Comparison of ENCODE assay signal across 28 cellular contexts in the genomic region with DNA sequence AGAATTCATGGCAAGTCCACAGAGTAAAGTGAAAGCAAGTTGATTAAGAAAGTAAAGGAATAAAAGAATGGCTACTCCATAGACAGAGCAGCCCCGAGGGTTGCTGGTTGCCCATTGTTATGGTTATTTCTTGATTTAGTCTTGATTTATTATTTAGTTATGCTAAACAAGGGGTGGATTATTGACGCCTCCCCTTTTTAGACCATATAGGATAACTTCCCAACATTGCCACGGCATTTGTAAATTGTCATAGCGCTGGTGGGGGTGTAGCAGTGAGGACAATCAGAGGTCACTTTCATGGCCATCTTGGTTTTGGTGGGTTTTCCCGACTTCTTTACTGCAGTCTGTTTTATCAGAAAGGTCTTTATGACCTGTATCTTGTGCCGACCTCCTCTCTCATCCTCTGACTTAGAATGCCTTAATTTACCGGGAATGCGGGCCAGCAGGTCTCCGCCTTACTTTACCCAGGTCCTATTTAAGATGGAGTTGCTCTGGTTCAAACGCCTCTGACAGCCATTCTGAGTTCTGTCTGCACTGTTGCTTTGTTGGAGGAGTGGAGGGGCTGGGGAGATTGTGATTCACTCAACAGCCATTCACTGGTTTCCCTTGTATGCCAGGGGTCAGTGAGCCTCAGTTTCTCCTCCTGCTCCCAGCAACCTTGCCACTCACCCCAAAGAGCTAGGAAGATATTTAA. TPM values are rescaled to one million over a fixed set of nuclear protein-coding genes. Genes with fewer than 3 reads are reported as not detected.
DNase-seq lines count a peak whose midpoint lies in the region; ATAC-seq, FAIRE-seq and TF ChIP-seq lines count a peak whose summit lies in the region.
"Had no signal": no experiment of that assay in that cellular context is flagged by ENCODE, and none has a peak within 500 bp of the region (broad histone marks: within the 10 kb centered on the region; RNA-seq: fewer than 3 reads in every experiment).

No MANE protein-coding gene starts in this region.

- H2BK20ac ChIP-seq in H1 (ENCODE audit: low read length) = no peak overlapping the region

- H3K4me1 ChIP-seq in DOHH2 (ENCODE audit: control insufficient read depth, low read length) (peaks cover 26% of the 10 kb centered on the region), HUES64 (ENCODE audit: insufficient read depth, low read length) (peaks cover 14% of the 10 kb centered on the region), H1 (replicated peaks in 1 of 4; ENCODE audit: control insufficient read depth in 3 of 4, insufficient read depth in 4 of 4, low read length in 3 of 4) (peaks cover 3 to 13% (median 11%) of the 10 kb centered on the region in 4 experiments), parathyroid adenoma (peaks cover 18% of the 10 kb centered on the region)

- no peak overlapping the region for H4K8ac ChIP-seq in H1 (ENCODE audit: extremely low read depth, insufficient read depth, low read length)

- H2BK120ac ChIP-seq in H1 (replicated peaks; ENCODE audit: low read depth, low read length) = peak overlapping the region; percentile 94

- DNase-seq in H1 (ENCODE audit: low read depth in 1 of 2, low spot score in 2 of 2) = no peak
- no peak for DNase-seq in GM19239 (ENCODE audit: insufficient read length, low spot score)
- DNase-seq in germinal center (ENCODE audit: low spot score) = no peak
- DNase-seq: activated CD4-positive, CD25-positive, alpha-beta regulatory T cell treated with anti-CD3 and anti-CD28 coated beads, Interleukin-2, amount 50 U/mL, for 72 hours; activated CD8-positive, alpha-beta T cell treated with anti-CD3 and anti-CD28 coated beads for 36 hours; activated naive CD8-positive, alpha-beta T cell treated with anti-CD3 and anti-CD28 coated beads for 36 hours; aorta; COR-L47; cortex of kidney; DND-41; effector memory CD8-positive, alpha-beta T cell; immature natural killer cell; mesenchymal stem cell; NCI-H2081 treated with DMSO at 0.1 percent for 48 hours; NCI-H774; spleen had no signal

- H3F3A ChIP-seq in DOHH2 (ENCODE audit: control insufficient read depth, insufficient read depth) = 0 out of 2 replicates have a peak, but pooled peaks cover 3% of the 10 kb centered on the region

- peak overlapping the region; percentile 99 for H4K91ac ChIP-seq in H1 (replicated peaks; ENCODE audit: insufficient read length, low read length)

- CTCF ChIA-PET in H1 (lab: Charles Lee; ENCODE audit: partially characterized antibody) = interaction anchor here (1.2 to 5.0 kb wide), 15 partner anchors 11 to 156 kb away, joined by 3 to 73 read pairs (median 8); partner anchors contain the start of genes FXYD7 and LGI4

- H3K27me3 ChIP-seq in DOHH2 (ENCODE audit: control insufficient read depth, low read length) = peaks cover under 1% of the 10 kb centered on the region; the same call in 1 of the 2 replicates
- no peaks in the 10 kb centered on the region for H3K27me3 ChIP-seq in HUES64 (ENCODE audit: insufficient read depth, low read length)
- H3K27me3 ChIP-seq in H1 (replicated peaks in 1 of 4; ENCODE audit: control insufficient read depth in 3 of 4, extremely low read depth in 1 of 4, insufficient read depth in 3 of 4, low read length in 3 of 4) = no peaks in the 10 kb centered on the region
- no peaks in the 10 kb centered on the region for H3K27me3 ChIP-seq in parathyroid adenoma (ENCODE audit: control insufficient read depth, insufficient read depth, low read length)
- H3K27me3 ChIP-seq: spleen had no signal

- peak overlapping the region; percentile 96 for H3K4ac ChIP-seq in H1 (replicated peaks; ENCODE audit: insufficient read length, low read depth, low read length)

- peak overlapping the region; percentile 89 for H3K18ac ChIP-seq in H1 (ENCODE audit: extremely low read depth, low read length)

- ATAC-seq in GM19023 (IDR thresholded peaks at IDR 0.05; ENCODE audit: unreplicated experiment) = no peak
- no peak for ATAC-seq in SK-N-SH treated with all-trans-retinoic acid at 6 μM for 48 hours
- ATAC-seq: activated CD8-positive, alpha-beta T cell treated with anti-CD3 and anti-CD28 coated beads for 36 hours; effector memory CD8-positive, alpha-beta T cell had no signal

- H3K4me3 ChIP-seq in DOHH2 (ENCODE audit: low read length) (no peak overlapping the region), HUES64 (ENCODE audit: low read length) (no peak overlapping the region), H1 (ENCODE audit: extremely low read depth in 1 of 4, insufficient read depth in 2 of 4, low read depth in 3 of 4, low read length in 4 of 4) (peak overlapping the region in 1 of 4 experiments; percentile 37; a peak in 3 of 8 replicates), parathyroid adenoma (ENCODE audit: low read depth, low read length) (peak overlapping the region; percentile 36)
- H3K4me3 ChIP-seq: BLaER1 treated with 17β-estradiol and CSF1 and Interleukin-3, amounts not matched to agents 10 nM and 100 nM; spleen had no signal

- H2BK15ac ChIP-seq in H1 (ENCODE audit: low read length) = no peak overlapping the region; the same call in 1 of the 2 replicates

- H3K56ac ChIP-seq in H1 (replicated peaks; ENCODE audit: insufficient read length, low read depth, low read length) = peak overlapping the region; percentile 17

- no peak overlapping the region for H3K14ac ChIP-seq in H1 (ENCODE audit: insufficient read length)

- H3K27ac ChIP-seq in DOHH2 (ENCODE audit: low read depth, low read length) (no peak overlapping the region), HUES64 (ENCODE audit: low read depth, low read length) (peak overlapping the region; percentile 93), H1 (ENCODE audit: low read depth, low read length) (peak overlapping the region; percentile 92), parathyroid adenoma (no peak overlapping the region)
- H3K27ac ChIP-seq: BLaER1 treated with 17β-estradiol and CSF1 and Interleukin-3, amounts not matched to agents 10 nM and 100 nM; spleen had no signal

- WGBS in HUES64 = 52% methylated on average over 9 of the region's 10 CpGs
- 56% methylated on average over 10 of the region's 10 CpGs; no CpG with 5 or more reads in 1 of the 2 experiments for WGBS in H1 (ENCODE audit: extremely low coverage in 1 of 2, insufficient coverage in 1 of 2, insufficient read length in 1 of 2, insufficient replicate concordance in 2 of 2, low coverage in 1 of 2, low lambda C conversion rate in 2 of 2, missing lambda C conversion rate in 1 of 2), 2 experiments

- H3K9ac ChIP-seq in HUES64 (ENCODE audit: low read depth, low read length) (peak overlapping the region; percentile 48; the same call in 1 of the 2 replicates), H1 (replicated peaks in 1 of 4; ENCODE audit: extremely low read depth in 1 of 4, low read depth in 3 of 4, low read length in 3 of 4) (no peak overlapping the region), parathyroid adenoma (no peak overlapping the region)
- H3K9ac ChIP-seq: BLaER1 treated with 17β-estradiol and CSF1 and Interleukin-3, amounts not matched to agents 10 nM and 100 nM had no signal

- no peaks in the 10 kb centered on the region for H3K79me1 ChIP-seq in H1 (ENCODE audit: low read depth, low read length)

- no peaks in the 10 kb centered on the region for H3K9me3 ChIP-seq in DOHH2 (ENCODE audit: control insufficient read depth, insufficient read depth, low read length)
- no peaks in the 10 kb centered on the region for H3K9me3 ChIP-seq in HUES64 (ENCODE audit: insufficient read depth, low read depth, low read length)
- peaks cover 3 to 4% of the 10 kb centered on the region in 2 experiments; a peak in 3 of 4 replicates for H3K9me3 ChIP-seq in H1 (ENCODE audit: insufficient read depth in 2 of 2, low read depth in 1 of 2, low read length in 1 of 2)
- H3K9me3 ChIP-seq in parathyroid adenoma (ENCODE audit: control insufficient read depth, low read length) = no peaks in the 10 kb centered on the region

- H4K20me1 ChIP-seq in DOHH2 (ENCODE audit: control insufficient read depth, insufficient read depth, low read depth, low read length) = no peaks in the 10 kb centered on the region
- H4K20me1 ChIP-seq in H1 (replicated peaks in 1 of 2; ENCODE audit: control insufficient read depth in 1 of 2, insufficient read depth in 2 of 2, low read length in 2 of 2) = no peaks in the 10 kb centered on the region
- H4K20me1 ChIP-seq: BLaER1 treated with 17β-estradiol and CSF1 and Interleukin-3, amounts not matched to agents 10 nM and 100 nM had no signal

- H4K5ac ChIP-seq in H1 (ENCODE audit: insufficient read length, low read depth, low read length) = peak overlapping the region; percentile 63

- H2AFZ ChIP-seq in H1 (ENCODE audit: low read length) (no peak overlapping the region), parathyroid adenoma (no peak overlapping the region)

- H3K36me3 ChIP-seq in DOHH2 (ENCODE audit: control insufficient read depth, low read length) (no peaks in the 10 kb centered on the region), HUES64 (ENCODE audit: insufficient read depth, low read length) (no peaks in the 10 kb centered on the region), H1 (ENCODE audit: control insufficient read depth in 2 of 4, insufficient read depth in 4 of 4, low read length in 3 of 4) (no peaks in the 10 kb centered on the region), parathyroid adenoma (ENCODE audit: control insufficient read depth, insufficient read depth, low read length) (no peaks in the 10 kb centered on the region)
- H3K36me3 ChIP-seq: BLaER1 treated with 17β-estradiol and CSF1 and Interleukin-3, amounts not matched to agents 10 nM and 100 nM; spleen had no signal

- no peaks in the 10 kb centered on the region; the same call in 1 of the 2 replicates for H3K23me2 ChIP-seq in H1 (ENCODE audit: low read depth, low read length)

- TF ChIP-seq EP300 in H1 (IDR thresholded peaks at IDR 0.05; ENCODE audit: borderline replicate concordance in 1 of 2, low read depth in 2 of 2, low read length in 2 of 2) = no peak

- POLR2A ChIA-PET in H1 (lab: Charles Lee; ENCODE audit: partially characterized antibody) = interaction anchor here (0.6 to 3.0 kb wide), 9 partner anchors 10 to 143 kb away, joined by 3 to 26 read pairs (median 3); no protein-coding TSS in a partner anchor

- no peak overlapping the region for H3K23ac ChIP-seq in H1 (ENCODE audit: insufficient read length)

- H2BK5ac ChIP-seq in H1 (ENCODE audit: low read depth, low read length) = peak overlapping the region; percentile 98; the same call in 1 of the 2 replicates

- no peak for TF ChIP-seq RAD21 in H1 (IDR thresholded peaks at IDR 0.05 in 1 of 2, conservative IDR thresholded peaks at IDR 0.05 in 1 of 2; ENCODE audit: low read depth in 2 of 2, low read length in 2 of 2)

- H2BK12ac ChIP-seq in H1 (ENCODE audit: low read depth, low read length) = peak overlapping the region; percentile 40; the same call in 1 of the 2 replicates

- TF ChIP-seq POLR2A in H1 (IDR thresholded peaks at IDR 0.05; ENCODE audit: control extremely low read depth in 1 of 2, low read depth in 2 of 2, low read length in 2 of 2) = no peak

- H3K79me2 ChIP-seq in DOHH2 (ENCODE audit: control insufficient read depth, low read length) (no peaks in the 10 kb centered on the region), H1 (ENCODE audit: control insufficient read depth in 1 of 2, insufficient read depth in 2 of 2, low read length in 2 of 2) (no peaks in the 10 kb centered on the region), parathyroid adenoma (no peaks in the 10 kb centered on the region)

- no peak for FAIRE-seq in H1 (lab: Jason Lieb, UNC)
- no peak for FAIRE-seq in GM19239 (lab: Jason Lieb, UNC)
- FAIRE-seq: GM18507, TTC549 had no signal

- H2AK5ac ChIP-seq in H1 (ENCODE audit: low read depth, low read length) = peak overlapping the region; percentile 20; the same call in 1 of the 2 replicates

- no peaks in the 10 kb centered on the region for H3K9me2 ChIP-seq in DOHH2 (replicated peaks; ENCODE audit: control insufficient read depth, low read length)

- H3K4me2 ChIP-seq in DOHH2 (ENCODE audit: low read length) = 0 out of 2 replicates have a peak overlapping the region, but pooled peaks have one; percentile 16
- peak overlapping the region; percentile 56 to 65 for H3K4me2 ChIP-seq in H1 (ENCODE audit: insufficient read depth in 1 of 2, low read depth in 2 of 2, low read length in 2 of 2)
- H3K4me2 ChIP-seq in parathyroid adenoma (ENCODE audit: low read length) = peak overlapping the region; percentile 61

- no peak for TF ChIP-seq CTCF in DOHH2 (IDR thresholded peaks at IDR 0.05; ENCODE audit: low read depth, low read length, poor library complexity, severe bottlenecking)
- TF ChIP-seq CTCF in H1 (IDR thresholded peaks at IDR 0.05; ENCODE audit: control extremely low read depth in 1 of 3, insufficient read depth in 1 of 3, low read depth in 1 of 3, low read length in 3 of 3) = no peak
- TF ChIP-seq CTCF in parathyroid adenoma (IDR thresholded peaks at IDR 0.05) = no peak

RNA-seq across cellular contexts. Expression of gene HPN, which starts 27.6 kb away (rescaled TPM):
- 3.2 TPM for polyA plus RNA-seq in HUES64 (2013, experiment 1 of 2)
- polyA plus RNA-seq in HUES64 (2013, experiment 2 of 2) = 6.3 TPM
- total RNA-seq in H1 (2021; fragmentation: NEBNext Ultra II Directional; extraction: Animal tissue kit (Norgen Biotek cat#: 25700)) = 12.3 and 14.7 TPM in 2 replicates
- polyA plus RNA-seq in H1 (2011; rRNA removed) = 33.7 and 49.9 TPM in 2 replicates
- 32.0 TPM for polyA plus RNA-seq in H1 (2011; cell fraction: cytosol; rRNA removed)
- 86.2 TPM for polyA plus RNA-seq in H1 (2011; cell fraction: nucleus; rRNA removed)
- 8.3 to 24.9 TPM (median 19.7 TPM) in 4 replicates for polyA plus RNA-seq in H1 (2012, experiment 1 of 2)
- 19.5 TPM for polyA plus RNA-seq in H1 (2012, experiment 2 of 2)
- polyA plus RNA-seq in H1 (2013, experiment 1 of 2) = 14.3 TPM
- 13.3 TPM for polyA plus RNA-seq in H1 (2013, experiment 2 of 2)
- polyA minus RNA-seq in H1 (2011; rRNA and poly(A)+ RNA removed) = 6.3 and 7.6 TPM in 2 replicates
- 16.4 TPM for polyA minus RNA-seq in H1 (2011; cell fraction: cytosol; rRNA and poly(A)+ RNA removed)
- polyA minus RNA-seq in H1 (2011; cell fraction: nucleus; rRNA and poly(A)+ RNA removed) = 19.0 TPM
- total RNA-seq: MCF 10A, myocyte had no signal
- polyA plus RNA-seq: aorta, immature natural killer cell had no signal

RNA-seq across cellular contexts. Expression of gene SCN1B, which starts 38.8 kb away (rescaled TPM):
- 1.9 TPM for polyA plus RNA-seq in HUES64 (2013, experiment 1 of 2)
- polyA plus RNA-seq in HUES64 (2013, experiment 2 of 2) = 1.8 TPM
- 3.3 and 3.5 TPM in 2 replicates for total RNA-seq in H1 (2021; fragmentation: NEBNext Ultra II Directional; extraction: Animal tissue kit (Norgen Biotek cat#: 25700))
- polyA plus RNA-seq in H1 (2011; rRNA removed) = 3.1 and 4.1 TPM in 2 replicates
- polyA plus RNA-seq in H1 (2011; cell fraction: cytosol; rRNA removed) = 3.9 TPM
- 8.6 TPM for polyA plus RNA-seq in H1 (2011; cell fraction: nucleus; rRNA removed)
- 2.8 to 4.5 TPM (median 3.7 TPM) in 4 replicates for polyA plus RNA-seq in H1 (2012, experiment 1 of 2)
- 2.3 TPM for polyA plus RNA-seq in H1 (2012, experiment 2 of 2)
- polyA plus RNA-seq in H1 (2013, experiment 1 of 2) = 1.9 TPM
- 1.7 TPM for polyA plus RNA-seq in H1 (2013, experiment 2 of 2)
- polyA minus RNA-seq in H1 (2011; rRNA and poly(A)+ RNA removed) = 1.5 and 4.7 TPM in 2 replicates
- polyA minus RNA-seq in H1 (2011; cell fraction: cytosol; rRNA and poly(A)+ RNA removed) = 3.4 TPM
- 3.0 TPM for polyA minus RNA-seq in H1 (2011; cell fraction: nucleus; rRNA and poly(A)+ RNA removed)

RNA-seq across cellular contexts. Expression of gene FXYD3, which starts 46.5 kb away (rescaled TPM):
- not detected for polyA plus RNA-seq in HUES64 (2013, experiment 1 of 2)
- polyA plus RNA-seq in HUES64 (2013, experiment 2 of 2) = not detected
- 0.86 TPM in 1 of 2 replicates, not detected in the other for total RNA-seq in H1 (2021; fragmentation: NEBNext Ultra II Directional; extraction: Animal tissue kit (Norgen Biotek cat#: 25700))
- polyA plus RNA-seq in H1 (2011; rRNA removed) = 0.09 and 0.33 TPM in 2 replicates
- polyA plus RNA-seq in H1 (2011; cell fraction: cytosol; rRNA removed) = 0.22 TPM
- polyA plus RNA-seq in H1 (2011; cell fraction: nucleus; rRNA removed) = 0.66 TPM
- 0.41 to 0.76 TPM (median 0.57 TPM) in 3 of 4 replicates, not detected in the other for polyA plus RNA-seq in H1 (2012, experiment 1 of 2)
- not detected for polyA plus RNA-seq in H1 (2012, experiment 2 of 2)
- polyA plus RNA-seq in H1 (2013, experiment 1 of 2) = 0.10 TPM
- 0.37 TPM for polyA plus RNA-seq in H1 (2013, experiment 2 of 2)
- 1.5 TPM in 1 of 2 replicates, not detected in the other for polyA minus RNA-seq in H1 (2011; rRNA and poly(A)+ RNA removed)
- polyA minus RNA-seq in H1 (2011; cell fraction: cytosol; rRNA and poly(A)+ RNA removed) = not detected
- not detected for polyA minus RNA-seq in H1 (2011; cell fraction: nucleus; rRNA and poly(A)+ RNA removed)
- total RNA-seq: activated CD8-positive, alpha-beta T cell treated with anti-CD3 and anti-CD28 coated beads for 36 hours; activated naive CD8-positive, alpha-beta T cell treated with anti-CD3 and anti-CD28 coated beads for 36 hours; cardiac septum; renal cortical epithelial cell; spleen had no signal
- polyA plus RNA-seq: immature natural killer cell had no signal

Comparison
In these comparisons a context has a peak if more than half of its experiments do, and no peak if none do; other contexts are left out.
1. H3K27ac ChIP-seq: peak in HUES64 (single experiment) and H1 (single experiment); none in DOHH2 (single experiment) and parathyroid adenoma (single experiment).
2. Peak in every context shown above with its lines, with median percentiles within 50 percentile points of each other: H3K4me2 ChIP-seq.